ENCODE assay signal across 11 cellular contexts in the genomic region with DNA sequence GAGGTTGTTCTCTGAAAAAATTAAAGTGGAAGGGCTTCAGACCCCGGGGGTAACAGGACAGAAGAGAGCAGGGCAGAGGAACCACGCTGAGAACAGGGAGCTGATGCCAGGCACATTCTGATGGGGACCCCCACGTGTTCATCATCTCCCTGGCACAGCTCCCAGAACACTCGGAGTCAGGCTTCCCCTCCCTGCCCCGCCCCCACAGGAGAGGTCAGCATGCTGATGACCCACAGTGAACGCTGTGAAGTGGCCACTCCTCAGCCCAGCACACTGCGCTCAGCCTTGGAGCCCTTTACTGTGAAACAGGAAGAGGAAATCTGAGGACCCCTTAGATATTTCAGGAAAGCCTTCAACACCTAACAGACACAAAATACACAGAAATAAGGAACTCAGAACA. TPM values are rescaled to one million over a fixed set of nuclear protein-coding genes. Genes with fewer than 3 reads are reported as not detected.
DNase-seq lines count a peak whose midpoint lies in the region; FAIRE-seq and TF ChIP-seq lines count a peak whose summit lies in the region.
"Had no signal": no experiment of that assay in that cellular context is flagged by ENCODE, and none has a peak within 500 bp of the region (broad histone marks: within the 10 kb centered on the region; RNA-seq: fewer than 3 reads in every experiment).

No MANE protein-coding gene starts in this region.

- BruUV-seq in endothelial cell of umbilical vein (replicated peaks; lab: Mats Ljungman, UMichigan): no TSS peak

- CTCF ChIA-PET in endothelial cell of umbilical vein (lab: Charles Lee): interaction anchor here (1.2 to 3.4 kb wide), 2 partner anchors 15 to 590 kb away, joined by 3 to 9 read pairs; no protein-coding TSS in a partner anchor
- CTCF ChIA-PET in activated CD4-positive, alpha-beta T cell treated with anti-CD3 and anti-CD28 coated beads, Interleukin-2, amount 10 ng/mL, durations not matched to agents 7 days and 5 days (lab: Charles Lee): no interaction called here

- H3K79me2 ChIP-seq in endothelial cell of umbilical vein (ENCODE audit: control insufficient read depth, insufficient read depth, low read length): no peaks in the 10 kb centered on the region

- no peaks in the 10 kb centered on the region for H3K27me3 Mint-ChIP-seq in activated CD4-positive, alpha-beta T cell treated with anti-CD3 and anti-CD28 coated beads, Interleukin-2, amount 10 ng/mL, durations not matched to agents 7 days and 5 days

- peaks cover 79% of the 10 kb centered on the region for H3K36me3 Mint-ChIP-seq in activated CD4-positive, alpha-beta T cell treated with anti-CD3 and anti-CD28 coated beads, Interleukin-2, amount 10 ng/mL, durations not matched to agents 7 days and 5 days (ENCODE audit: low read depth)

- TF ChIP-seq CTCF in endothelial cell of umbilical vein (IDR thresholded peaks at IDR 0.05; ENCODE audit: extremely low read depth in 1 of 2, insufficient read depth in 1 of 2, low read depth in 1 of 2, low read length in 2 of 2): no peak

- H3K4me3 Mint-ChIP-seq in activated CD4-positive, alpha-beta T cell treated with anti-CD3 and anti-CD28 coated beads, Interleukin-2, amount 10 ng/mL, durations not matched to agents 7 days and 5 days: no peak overlapping the region

- no peaks in the 10 kb centered on the region for H3K9me1 ChIP-seq in endothelial cell of umbilical vein (replicated peaks; ENCODE audit: control insufficient read depth, extremely low read depth, insufficient read depth, low read length)

- no peaks in the 10 kb centered on the region for H4K20me1 ChIP-seq in endothelial cell of umbilical vein (replicated peaks; ENCODE audit: control insufficient read depth, extremely low read depth, insufficient read depth, low read length)

- H2AFZ ChIP-seq in endothelial cell of umbilical vein (ENCODE audit: low read depth, low read length): no peak overlapping the region

- dilution Hi-C loops in endothelial cell of umbilical vein (cut with MboI; ENCODE audit: extremely low pct_ligation_motif_present, low sequenced_read_pairs): no loop called here

- no peak overlapping the region for H3K9ac ChIP-seq in endothelial cell of umbilical vein (replicated peaks; ENCODE audit: extremely low read depth, insufficient read depth, low read length)

- no peaks in the 10 kb centered on the region for H3K4me1 ChIP-seq in endothelial cell of umbilical vein (ENCODE audit: control insufficient read depth, extremely low read depth, insufficient read depth, low read length)
- H3K4me1 ChIP-seq: Peyer's patch had no signal

- no peaks in the 10 kb centered on the region for H3K36me3 ChIP-seq in endothelial cell of umbilical vein (ENCODE audit: control insufficient read depth in 2 of 2, extremely low read depth in 1 of 2, insufficient read depth in 2 of 2, low read length in 2 of 2)
- H3K36me3 ChIP-seq in H7 (replicated peaks; ENCODE audit: control insufficient read depth, insufficient read depth, low read length): no peaks in the 10 kb centered on the region
- H3K36me3 ChIP-seq: Peyer's patch had no signal

- no peak for TF ChIP-seq POLR2A in endothelial cell of umbilical vein (IDR thresholded peaks at IDR 0.05; ENCODE audit: low read depth, low read length)

- H3K4me1 Mint-ChIP-seq in activated CD4-positive, alpha-beta T cell treated with anti-CD3 and anti-CD28 coated beads, Interleukin-2, amount 10 ng/mL, durations not matched to agents 7 days and 5 days: peaks cover 51% of the 10 kb centered on the region

- H3K27me3 ChIP-seq in endothelial cell of umbilical vein (ENCODE audit: control insufficient read depth in 2 of 2, insufficient read depth in 2 of 2, low read length in 2 of 2): no peaks in the 10 kb centered on the region
- no peaks in the 10 kb centered on the region for H3K27me3 ChIP-seq in H7 (ENCODE audit: control insufficient read depth, insufficient read depth, low read length)
- H3K27me3 ChIP-seq: Peyer's patch had no signal

- DNase-seq in C1 segment of cervical spinal cord (lab: John Stamatoyannopoulos, UW): peak in 10 of 14 donors; percentile 37 to 88 (median 66)
- peak; percentile 85 for DNase-seq in NCI-H69 (lab: John Stamatoyannopoulos, UW)
- peak; percentile 39 for DNase-seq in endothelial cell of umbilical vein (ENCODE audit: low read depth, low spot score)
- DNase-seq in myocyte (ENCODE audit: low read depth): peak; percentile 70
- no peak for DNase-seq in activated CD4-positive, alpha-beta T cell treated with anti-CD3 and anti-CD28 coated beads, Interleukin-2, amount 10 ng/mL, durations not matched to agents 7 days and 5 days
- DNase-seq in effector CD4-positive, alpha-beta T cell: no peak
- no peak for DNase-seq in stimulated activated CD4-positive, alpha-beta T cell treated with anti-CD3 and anti-CD28 coated beads, Interleukin-12 subunit alpha, Interleukin-12 subunit beta, amount 100 ng/mL, for 4 hours
- DNase-seq in H7: no peak
- DNase-seq: activated effector memory CD4-positive, alpha-beta T cell treated with anti-CD3 and anti-CD28 coated beads, Interleukin-2, amount 50 U/mL, for 16 hours; Peyer's patch had no signal

- no peak overlapping the region for H3K27ac Mint-ChIP-seq in activated CD4-positive, alpha-beta T cell treated with anti-CD3 and anti-CD28 coated beads, Interleukin-2, amount 10 ng/mL, durations not matched to agents 7 days and 5 days

- H3K4me2 ChIP-seq in endothelial cell of umbilical vein (ENCODE audit: insufficient read depth, low read length): no peak overlapping the region

- no peak for FAIRE-seq in endothelial cell of umbilical vein (lab: Jason Lieb, UNC)
- FAIRE-seq: G401.6 had no signal

- H3K9me3 ChIP-seq in endothelial cell of umbilical vein (replicated peaks; ENCODE audit: control insufficient read depth, insufficient read depth, low read length): no peaks in the 10 kb centered on the region
- H3K9me3 ChIP-seq: Peyer's patch had no signal

- POLR2A ChIA-PET in endothelial cell of umbilical vein (lab: Charles Lee): no interaction called here
- POLR2A ChIA-PET in activated CD4-positive, alpha-beta T cell treated with anti-CD3 and anti-CD28 coated beads, Interleukin-2, amount 10 ng/mL, durations not matched to agents 7 days and 5 days (lab: Charles Lee): no interaction called here

- H3K4me3 ChIP-seq in endothelial cell of umbilical vein (replicated peaks in 1 of 3; ENCODE audit: insufficient read depth in 1 of 3, low read depth in 1 of 3, low read length in 3 of 3) (no peak overlapping the region), H7 (ENCODE audit: insufficient read depth, low read depth, low read length) (no peak overlapping the region)
- H3K4me3 ChIP-seq: Peyer's patch had no signal

- intact Hi-C loops in endothelial cell of umbilical vein (cut with micrococcal nuclease): no loop called here

- H3K27ac ChIP-seq in endothelial cell of umbilical vein (ENCODE audit: insufficient read depth, low read depth, low read length): no peak overlapping the region
- H3K27ac ChIP-seq: Peyer's patch had no signal

- H3K9me3 Mint-ChIP-seq in activated CD4-positive, alpha-beta T cell treated with anti-CD3 and anti-CD28 coated beads, Interleukin-2, amount 10 ng/mL, durations not matched to agents 7 days and 5 days: peaks cover 6% of the 10 kb centered on the region

TF ChIP-seq in endothelial cell of umbilical vein, 7 proteins besides CTCF, POLR2A, EP300 and RAD21:
- TF ChIP-seq MYC (IDR thresholded peaks at IDR 0.05; ENCODE audit: low read depth, low read length) (no peak), FOS (IDR thresholded peaks at IDR 0.05; ENCODE audit: borderline replicate concordance, insufficient read depth, low read length) (no peak), POLR2AphosphoS5 (IDR thresholded peaks at IDR 0.05; ENCODE audit: insufficient read depth, low read depth, low read length) (no peak), JUN (IDR thresholded peaks at IDR 0.05; ENCODE audit: borderline replicate concordance, insufficient read depth, insufficient read length, low read depth) (no peak), EZH2 (IDR thresholded peaks at IDR 0.05; ENCODE audit: borderline replicate concordance, low read depth, low read length, severe bottlenecking) (no peak), GATA2 (IDR thresholded peaks at IDR 0.05; ENCODE audit: insufficient read depth, insufficient read length, low read depth, low read length) (no peak)
- TF ChIP-seq, protein P1, sequence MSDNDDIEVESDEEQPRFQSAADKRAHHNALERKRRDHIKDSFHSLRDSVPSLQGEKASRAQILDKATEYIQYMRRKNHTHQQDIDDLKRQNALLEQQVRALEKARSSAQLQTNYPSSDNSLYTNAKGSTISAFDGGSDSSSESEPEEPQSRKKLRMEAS (IDR thresholded peaks at IDR 0.05; ENCODE audit: insufficient read depth, insufficient read length): no peak

RNA-seq across cellular contexts. Expression of gene RETREG1, which starts 16.4 kb away (rescaled TPM):
- total RNA-seq in endothelial cell of umbilical vein (0.46 TPM in 1 of 2 replicates, not detected in the other), myocyte (11.3 and 17.3 TPM in 2 replicates)
- polyA plus RNA-seq in endothelial cell of umbilical vein: 0.13 TPM in 1 of 2 replicates, not detected in the other
- 0.04 TPM in 1 of 2 replicates, not detected in the other for polyA plus RNA-seq in endothelial cell of umbilical vein (2011; cell fraction: cytosol; rRNA removed)
- not detected in 2 replicates for polyA plus RNA-seq in endothelial cell of umbilical vein (2011; cell fraction: nucleus; rRNA removed)
- 0.29 TPM in 1 of 2 replicates, not detected in the other for polyA plus RNA-seq in endothelial cell of umbilical vein (2012)
- not detected in 2 replicates for polyA minus RNA-seq in endothelial cell of umbilical vein
- 2.6 TPM for polyA minus RNA-seq in endothelial cell of umbilical vein (2011; cell fraction: cytosol; rRNA and poly(A)+ RNA removed)
- not detected in 2 replicates for polyA minus RNA-seq in endothelial cell of umbilical vein (2011; cell fraction: nucleus; rRNA and poly(A)+ RNA removed)
- 8.1 TPM for polyA plus RNA-seq in myocyte (2012)
- 10 to 100 TPM; 48.4 to 50.5 TPM for total RNA-seq in activated CD4-positive, alpha-beta T cell treated with anti-CD3 and anti-CD28 coated beads, Interleukin-2, amount 10 ng/mL, durations not matched to agents 7 days and 5 days
- 0.28 and 0.74 TPM in 2 replicates for total RNA-seq in H7 (2014; rRNA removed; shearing (Covaris generic))

Comparison
In these comparisons a context has a peak if more than half of its experiments do, and no peak if none do; other contexts are left out.
1. DNase-seq: peak in C1 segment of cervical spinal cord (10 of 14), NCI-H69 (single experiment), endothelial cell of umbilical vein (single experiment) and myocyte (single experiment); none in activated CD4-positive, alpha-beta T cell treated with anti-CD3 and anti-CD28 coated beads, Interleukin-2, amount 10 ng/mL, durations not matched to agents 7 days and 5 days (single experiment), effector CD4-positive, alpha-beta T cell (single experiment), stimulated activated CD4-positive, alpha-beta T cell treated with anti-CD3 and anti-CD28 coated beads, Interleukin-12 subunit alpha, Interleukin-12 subunit beta, amount 100 ng/mL, for 4 hours (single experiment) and H7 (single experiment).